In the genomic region with DNA sequence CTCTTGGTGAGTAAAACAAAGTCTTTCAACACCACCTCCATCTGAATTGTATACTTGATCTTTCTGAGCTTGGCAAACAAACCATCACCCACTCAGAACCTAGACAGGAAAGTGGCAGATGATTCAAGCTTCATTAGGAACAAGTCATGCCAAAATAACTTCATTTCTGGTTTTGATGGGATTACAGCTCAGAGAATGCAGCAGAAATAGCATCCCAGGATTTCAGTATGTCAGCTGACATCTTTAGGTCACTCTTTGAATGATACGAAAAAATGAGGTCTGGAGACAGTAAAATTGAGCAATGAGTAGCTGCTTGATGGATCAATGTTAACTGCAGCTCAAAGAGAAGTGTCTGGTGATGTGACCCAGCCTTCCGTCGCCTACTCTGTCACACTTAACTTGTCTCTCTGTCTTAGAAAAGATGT, we compare ENCODE assay signal across 10 cellular contexts.
DNase-seq lines count a peak whose midpoint lies in the region; ATAC-seq and TF ChIP-seq lines count a peak whose summit lies in the region.
"Had no signal": no experiment of that assay in that cellular context is flagged by ENCODE, and none has a peak within 500 bp of the region (broad histone marks: within the 10 kb centered on the region; RNA-seq: fewer than 3 reads in every experiment).

No MANE protein-coding gene starts in this region.

- no TSS peak for BruUV-seq in IMR-90 (replicated peaks; lab: Mats Ljungman, UMichigan)

- H3K9me3 Mint-ChIP-seq in naive thymus-derived CD8-positive, alpha-beta T cell: no peaks in the 10 kb centered on the region
- H3K9me3 Mint-ChIP-seq in type B pancreatic cell: no peaks in the 10 kb centered on the region

- TF ChIP-seq CTCF in IMR-90 (conservative IDR thresholded peaks at IDR 0.05; ENCODE audit: low read depth, low read length) (no peak), astrocyte of the spinal cord (IDR thresholded peaks at IDR 0.05; ENCODE audit: low read depth, low read length) (no peak), type B pancreatic cell (conservative IDR thresholded peaks at IDR 0.05) (no peak)

- peak; percentile 7; the same call in 1 of the 2 replicates for ATAC-seq in IMR-90 (ENCODE audit: low read depth)
- ATAC-seq in naive thymus-derived CD8-positive, alpha-beta T cell: no peak
- no peak for ATAC-seq in GM19455 (IDR thresholded peaks at IDR 0.05; ENCODE audit: unreplicated experiment)

- peak overlapping the region; percentile 69 for H2BK120ac ChIP-seq in IMR-90 (ENCODE audit: low read depth, low read length)

- no peak overlapping the region for H2AK9ac ChIP-seq in IMR-90 (replicated peaks; ENCODE audit: low read depth, low read length, poor library complexity)

- H3K36me3 ChIP-seq in BLaER1 treated with 17β-estradiol and CSF1 and Interleukin-3, amounts not matched to agents 10 nM and 100 nM: peaks cover 0 to 15% (median 0%) of the 10 kb centered on the region in 11 experiments; a peak in 2 of 22 replicates
- H3K36me3 ChIP-seq in IMR-90 (ENCODE audit: control insufficient read depth, insufficient read depth, low read length): no peaks in the 10 kb centered on the region
- H3K36me3 ChIP-seq: neutrophil had no signal

- peak overlapping the region; percentile 27 for H2BK5ac ChIP-seq in IMR-90 (ENCODE audit: low read depth, low read length, poor library complexity, severe bottlenecking)

- peaks cover 0 to 47% (median 0%) of the 10 kb centered on the region in 11 experiments; a peak in 3 of 22 replicates for H4K20me1 ChIP-seq in BLaER1 treated with 17β-estradiol and CSF1 and Interleukin-3, amounts not matched to agents 10 nM and 100 nM
- H4K20me1 ChIP-seq in IMR-90 (ENCODE audit: insufficient read depth, low read length): no peaks in the 10 kb centered on the region

- dilution Hi-C loops in IMR-90 (cut with HindIII; ENCODE audit: low sequenced_read_pairs, unreplicated experiment): no loop called here

- peak overlapping the region; percentile 83 for H3K14ac ChIP-seq in IMR-90 (replicated peaks; ENCODE audit: low read depth, low read length)

- peaks cover 0 to 76% (median 4%) of the 10 kb centered on the region in 3 donors for H3K36me3 Mint-ChIP-seq in naive thymus-derived CD8-positive, alpha-beta T cell
- H3K36me3 Mint-ChIP-seq in type B pancreatic cell: no peaks in the 10 kb centered on the region

- no peaks in the 10 kb centered on the region; a peak in 1 of 4 replicates for H3K79me1 ChIP-seq in IMR-90 (ENCODE audit: low read depth in 1 of 2, low read length in 2 of 2)

- H2BK15ac ChIP-seq in IMR-90 (ENCODE audit: low read depth, low read length): peak overlapping the region; percentile 59; the same call in 1 of the 3 replicates

- no peaks in the 10 kb centered on the region for H3K9me3 ChIP-seq in BLaER1 treated with 17β-estradiol and CSF1 and Interleukin-3, amounts not matched to agents 10 nM and 100 nM (replicated peaks in 1 of 11)
- H3K9me3 ChIP-seq in IMR-90 (ENCODE audit: control insufficient read depth, insufficient read depth, low read length): no peaks in the 10 kb centered on the region
- H3K9me3 ChIP-seq: neutrophil had no signal

- in situ Hi-C loops in IMR-90 (cut with MboI; ENCODE audit: low sequenced_read_pairs) (no loop called here), astrocyte of the spinal cord (cut with HindIII; ENCODE audit: low sequenced_read_pairs) (no loop called here)

- intact Hi-C loops in IMR-90 (cut with micrococcal nuclease): loop anchor here (5.0 kb wide), 1 partner anchor 111 kb away; no protein-coding TSS in a partner anchor

- peak overlapping the region; percentile 49 for H2AK5ac ChIP-seq in IMR-90 (ENCODE audit: low read depth, low read length)

- H4K5ac ChIP-seq in IMR-90 (ENCODE audit: low read depth, low read length): 0 out of 2 replicates have a peak overlapping the region, but pooled peaks have one; percentile 13

- H3K56ac ChIP-seq in IMR-90 (ENCODE audit: extremely low read depth, insufficient read depth, low read length): no peak overlapping the region

- H4K8ac ChIP-seq in IMR-90 (ENCODE audit: low read depth in 2 of 2, low read length in 2 of 2): peak overlapping the region in 1 of 2 experiments; percentile 49; a peak in 1 of 4 replicates

- H2BK20ac ChIP-seq in IMR-90 (ENCODE audit: low read depth, low read length): peak overlapping the region; percentile 63

- no peak for TF ChIP-seq RAD21 in IMR-90 (IDR thresholded peaks at IDR 0.05; ENCODE audit: low read length)

- peak overlapping the region; percentile 83; the same call in 1 of the 2 replicates for H3K4ac ChIP-seq in IMR-90 (ENCODE audit: low read depth, low read length)

- peaks cover 47 to 89% (median 82%) of the 10 kb centered on the region in 4 donors for H3K4me1 Mint-ChIP-seq in naive thymus-derived CD8-positive, alpha-beta T cell
- peaks cover 33% of the 10 kb centered on the region for H3K4me1 Mint-ChIP-seq in type B pancreatic cell (ENCODE audit: unreplicated experiment)

- H4K91ac ChIP-seq in IMR-90 (ENCODE audit: insufficient read depth, low read depth, low read length): peak overlapping the region; percentile 16; the same call in 1 of the 2 replicates

- H3K9ac ChIP-seq in BLaER1 treated with 17β-estradiol and CSF1 and Interleukin-3, amounts not matched to agents 10 nM and 100 nM: no peak overlapping the region
- H3K9ac ChIP-seq in IMR-90 (ENCODE audit: low read depth, low read length): no peak overlapping the region

- H3K27ac Mint-ChIP-seq in naive thymus-derived CD8-positive, alpha-beta T cell: peak overlapping the region in 9 of 10 donors; percentile 33 to 92 (median 69)
- no peak overlapping the region for H3K27ac Mint-ChIP-seq in type B pancreatic cell

- H3K27ac ChIP-seq in BLaER1 treated with 17β-estradiol and CSF1 and Interleukin-3, amounts not matched to agents 10 nM and 100 nM: peak overlapping the region in 1 of 11 experiments; percentile 15; a peak in 1 of 22 replicates
- no peak overlapping the region for H3K27ac ChIP-seq in IMR-90 (ENCODE audit: insufficient read depth, low read length)
- H3K27ac ChIP-seq: neutrophil had no signal

- peak overlapping the region; percentile 26; the same call in 1 of the 2 replicates for H3K18ac ChIP-seq in IMR-90 (ENCODE audit: low read depth, low read length)

- POLR2A ChIA-PET in IMR-90 (lab: Charles Lee; ENCODE audit: unreplicated experiment): interaction anchor here (0.6 kb wide), 1 partner anchor 232 kb away, joined by 4 read pairs; no protein-coding TSS in a partner anchor
- POLR2A ChIA-PET in naive thymus-derived CD8-positive, alpha-beta T cell (lab: Charles Lee): interaction anchor here (0.7 kb wide), 1 partner anchor 36 kb away, joined by 5 read pairs; no protein-coding TSS in a partner anchor

- H3K9me1 ChIP-seq in IMR-90 (ENCODE audit: insufficient read depth, low read length): peaks cover 6% of the 10 kb centered on the region

- WGBS in IMR-90 (ENCODE audit: extremely low coverage in 2 of 2, insufficient read length in 1 of 2), 2 experiments: no CpG with 5 or more reads among the region's 3 CpGs

- no peak overlapping the region for H3K4me3 ChIP-seq in BLaER1 treated with 17β-estradiol and CSF1 and Interleukin-3, amounts not matched to agents 10 nM and 100 nM
- H3K4me3 ChIP-seq in IMR-90 (ENCODE audit: insufficient read depth, low read depth, low read length) (no peak overlapping the region), astrocyte of the spinal cord (ENCODE audit: low read depth, low read length) (no peak overlapping the region)

- H3K27me3 ChIP-seq in BLaER1 treated with 17β-estradiol and CSF1 and Interleukin-3, amounts not matched to agents 10 nM and 100 nM: no peaks in the 10 kb centered on the region
- H3K27me3 ChIP-seq in IMR-90 (ENCODE audit: control insufficient read depth, insufficient read depth, low read length): no peaks in the 10 kb centered on the region
- H3K27me3 ChIP-seq: neutrophil had no signal

- peak overlapping the region in 10 of 11 experiments; percentile 6 to 65 (median 36); a peak in 13 of 22 replicates for H3K4me2 ChIP-seq in BLaER1 treated with 17β-estradiol and CSF1 and Interleukin-3, amounts not matched to agents 10 nM and 100 nM
- H3K4me2 ChIP-seq in IMR-90 (ENCODE audit: low read depth, low read length): 0 out of 2 replicates have a peak overlapping the region, but pooled peaks have one; percentile 27

- no peak overlapping the region for H3K4me3 Mint-ChIP-seq in naive thymus-derived CD8-positive, alpha-beta T cell
- no peak overlapping the region for H3K4me3 Mint-ChIP-seq in type B pancreatic cell

- DNase-seq in IMR-90 (peak; percentile 89), astrocyte of the spinal cord (ENCODE audit: low read depth, low spot score) (peak; percentile 62), type B pancreatic cell (ENCODE audit: extremely low spot score, unreplicated experiment) (no peak), NCI-H1092 (lab: John Stamatoyannopoulos, UW) (no peak), HuH-7 (ENCODE audit: low spot score) (no peak)
- no peak for DNase-seq in naive thymus-derived CD8-positive, alpha-beta T cell
- DNase-seq: GF-D8 had no signal

- no peak for TF ChIP-seq POLR2A in IMR-90 (IDR thresholded peaks at IDR 0.05; ENCODE audit: low read depth, low read length)

- peak overlapping the region; percentile 13; the same call in 1 of the 2 replicates for H3K23ac ChIP-seq in IMR-90 (ENCODE audit: low read depth, low read length)

- no peak overlapping the region for H2AFZ ChIP-seq in IMR-90 (replicated peaks; ENCODE audit: low read length, poor library complexity)

- peaks cover 0 to 38% (median 29%) of the 10 kb centered on the region in 10 experiments; a peak in 17 of 20 replicates for H3K4me1 ChIP-seq in BLaER1 treated with 17β-estradiol and CSF1 and Interleukin-3, amounts not matched to agents 10 nM and 100 nM
- H3K4me1 ChIP-seq in IMR-90 (ENCODE audit: control insufficient read depth, insufficient read depth, low read length): peaks cover 22% of the 10 kb centered on the region

- H3K27me3 Mint-ChIP-seq in naive thymus-derived CD8-positive, alpha-beta T cell: no peaks in the 10 kb centered on the region
- H3K27me3 Mint-ChIP-seq in type B pancreatic cell: no peaks in the 10 kb centered on the region

- CTCF ChIA-PET in IMR-90 (lab: Yijun Ruan, JAX): interaction anchor here (0.7 to 1.4 kb wide), 3 partner anchors 11 to 111 kb away, joined by 3 to 4 read pairs (median 3); no protein-coding TSS in a partner anchor

TF ChIP-seq in IMR-90, 13 proteins besides CTCF, POLR2A, EP300 and RAD21 (continues in another document):
- TF ChIP-seq CEBPB (IDR thresholded peaks at IDR 0.05; ENCODE audit: low read depth, low read length) (peak; percentile 76), NFE2L2 (IDR thresholded peaks at IDR 0.05; ENCODE audit: low read depth, low read length) (no peak), MAFK (IDR thresholded peaks at IDR 0.05; ENCODE audit: low read depth, low read length) (no peak; the same call in 1 of the 2 replicates), RCOR1 (IDR thresholded peaks at IDR 0.05; ENCODE audit: insufficient replicate concordance, low read length) (peak; percentile 57)
- TF ChIP-seq, protein P1, sequence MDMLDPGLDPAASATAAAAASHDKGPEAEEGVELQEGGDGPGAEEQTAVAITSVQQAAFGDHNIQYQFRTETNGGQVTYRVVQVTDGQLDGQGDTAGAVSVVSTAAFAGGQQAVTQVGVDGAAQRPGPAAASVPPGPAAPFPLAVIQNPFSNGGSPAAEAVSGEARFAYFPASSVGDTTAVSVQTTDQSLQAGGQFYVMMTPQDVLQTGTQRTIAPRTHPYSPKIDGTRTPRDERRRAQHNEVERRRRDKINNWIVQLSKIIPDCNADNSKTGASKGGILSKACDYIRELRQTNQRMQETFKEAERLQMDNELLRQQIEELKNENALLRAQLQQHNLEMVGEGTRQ (IDR thresholded peaks at IDR 0.05; ENCODE audit: low read depth, low read length): peak; percentile 43; the same call in 1 of the 2 replicates

Comparison
In these comparisons a context has a peak if more than half of its experiments do, and no peak if none do; other contexts are left out.
1. DNase-seq: peak in IMR-90 (single experiment) and astrocyte of the spinal cord (single experiment); none in naive thymus-derived CD8-positive, alpha-beta T cell (0 of 10), type B pancreatic cell (single experiment), NCI-H1092 (single experiment) and HuH-7 (single experiment).